15 cellular contexts compared by ENCODE assay signal in the genomic region with DNA sequence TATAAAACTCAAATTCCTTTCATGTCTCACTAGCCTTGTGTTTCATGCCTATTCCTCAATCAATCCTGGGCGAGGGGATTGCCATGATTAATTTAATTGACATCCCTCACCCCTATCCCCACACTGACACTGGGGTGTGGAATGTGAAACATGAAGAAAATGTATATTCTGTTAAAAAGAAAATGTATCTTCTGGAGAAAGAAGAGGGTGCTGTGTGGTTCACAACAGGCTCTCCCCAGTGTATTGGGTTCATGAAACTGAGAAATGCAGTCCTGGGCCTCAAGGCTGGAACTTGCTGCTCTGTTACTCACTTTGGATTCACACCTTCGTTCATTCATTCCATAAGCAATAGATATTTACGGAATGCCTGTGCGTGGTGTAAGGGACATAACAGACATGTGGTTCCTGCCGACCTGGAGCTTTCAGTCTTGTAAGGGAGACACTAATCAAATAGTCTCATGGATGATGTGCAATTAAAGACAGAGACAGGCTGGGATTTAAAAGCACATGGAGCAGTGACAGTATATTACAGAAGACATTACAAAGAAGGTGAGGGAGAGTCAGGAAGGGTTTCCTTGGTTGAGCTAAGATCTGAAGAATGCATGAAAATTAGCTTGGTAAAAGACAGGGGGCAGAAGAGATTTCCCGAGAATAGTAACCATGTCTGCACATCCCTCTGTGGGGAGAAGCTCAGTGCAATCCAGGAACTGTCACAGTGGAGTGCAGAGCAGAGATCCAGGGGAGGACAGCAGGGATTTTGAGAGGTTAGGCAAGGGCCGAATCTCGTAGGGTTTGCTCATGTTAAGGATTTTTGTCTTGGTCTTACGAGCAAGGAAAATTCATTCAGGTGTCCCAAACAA. TPM values are rescaled to one million over a fixed set of nuclear protein-coding genes. Genes with fewer than 3 reads are reported as not detected.
DNase-seq lines count a peak whose midpoint lies in the region; ATAC-seq and TF ChIP-seq lines count a peak whose summit lies in the region.
"Had no signal": no experiment of that assay in that cellular context is flagged by ENCODE, and none has a peak within 500 bp of the region (broad histone marks: within the 10 kb centered on the region; RNA-seq: fewer than 3 reads in every experiment).

No MANE protein-coding gene starts in this region.

- H3K9me3 Mint-ChIP-seq in endothelial cell (ENCODE audit: unreplicated experiment): no peaks in the 10 kb centered on the region
- H3K9me3 Mint-ChIP-seq in stimulated activated naive CD8-positive, alpha-beta T cell treated with anti-CD3 and anti-CD28 coated beads, Interleukin-15, amount 100 ng/mL, for 72 hours: no peaks in the 10 kb centered on the region
- H3K9me3 Mint-ChIP-seq: activated naive CD8-positive, alpha-beta T cell treated with anti-CD3 and anti-CD28 coated beads for 36 hours had no signal

- no peaks in the 10 kb centered on the region for H3K36me3 Mint-ChIP-seq in endothelial cell (ENCODE audit: low read depth, unreplicated experiment)
- H3K36me3 Mint-ChIP-seq: activated naive CD8-positive, alpha-beta T cell treated with anti-CD3 and anti-CD28 coated beads for 36 hours had no signal

- H2AFZ ChIP-seq in osteoblast (ENCODE audit: low read length): no peak overlapping the region

- peak; percentile 17 for TF ChIP-seq CTCF in endothelial cell (IDR thresholded peaks at IDR 0.05; ENCODE audit: unreplicated experiment)
- peak; percentile 28 for TF ChIP-seq CTCF in osteoblast (IDR thresholded peaks at IDR 0.05; ENCODE audit: extremely low read depth, low read depth, low read length)

- no peaks in the 10 kb centered on the region for H3K27me3 ChIP-seq in osteoblast (ENCODE audit: insufficient read depth, low read length)

- no peaks in the 10 kb centered on the region for H3K9me3 ChIP-seq in osteoblast (ENCODE audit: low read depth, low read length)

- peaks cover 6% of the 10 kb centered on the region for H3K27me3 Mint-ChIP-seq in endothelial cell (ENCODE audit: unreplicated experiment)
- H3K27me3 Mint-ChIP-seq in stimulated activated naive CD8-positive, alpha-beta T cell treated with anti-CD3 and anti-CD28 coated beads, Interleukin-15, amount 100 ng/mL, for 72 hours: peaks cover 20% of the 10 kb centered on the region

- H3K4me3 ChIP-seq in osteoblast (ENCODE audit: insufficient read depth, low read length): no peak overlapping the region
- H3K4me3 ChIP-seq: skin epidermis had no signal

- DNase-seq in EH (ENCODE audit: low read depth) (peak; percentile 48), NCI-H1694 (lab: John Stamatoyannopoulos, UW) (peak; percentile 11), endothelial cell (ENCODE audit: low spot score) (no peak), osteoblast (ENCODE audit: insufficient read length, low spot score, missing footprints) (no peak), mesenteric fat pad (ENCODE audit: low spot score) (no peak)
- no peak for DNase-seq in stimulated activated naive CD8-positive, alpha-beta T cell treated with anti-CD3 and anti-CD28 coated beads, Interleukin-15, amount 100 ng/mL, for 72 hours
- DNase-seq: activated CD8-positive, alpha-beta memory T cell treated with anti-CD3 and anti-CD28 coated beads for 24 hours; activated naive CD8-positive, alpha-beta T cell treated with anti-CD3 and anti-CD28 coated beads for 36 hours; dermis blood vessel endothelial cell; GDM1; NCI-H774; T-helper 17 cell had no signal

- no peak overlapping the region for H3K27ac ChIP-seq in osteoblast (ENCODE audit: low read depth, low read length)

- no peaks in the 10 kb centered on the region for H3K79me2 ChIP-seq in osteoblast (ENCODE audit: insufficient read depth, low read length)

- H4K20me1 ChIP-seq in osteoblast (ENCODE audit: insufficient read depth, low read length): no peaks in the 10 kb centered on the region

- no peaks in the 10 kb centered on the region for H3K4me1 Mint-ChIP-seq in endothelial cell (ENCODE audit: unreplicated experiment)
- no peaks in the 10 kb centered on the region for H3K4me1 Mint-ChIP-seq in stimulated activated naive CD8-positive, alpha-beta T cell treated with anti-CD3 and anti-CD28 coated beads, Interleukin-15, amount 100 ng/mL, for 72 hours
- H3K4me1 Mint-ChIP-seq: activated naive CD8-positive, alpha-beta T cell treated with anti-CD3 and anti-CD28 coated beads for 36 hours; T-helper 17 cell had no signal

- H3K4me2 ChIP-seq in osteoblast (ENCODE audit: insufficient read depth, low read length): no peak overlapping the region

- no peaks in the 10 kb centered on the region for H3K36me3 ChIP-seq in osteoblast (ENCODE audit: insufficient read depth, low read length)

- H3K4me1 ChIP-seq in osteoblast (ENCODE audit: insufficient read depth, low read length): peaks cover 52% of the 10 kb centered on the region

- no peak for ATAC-seq in HG03045 (IDR thresholded peaks at IDR 0.05; ENCODE audit: unreplicated experiment)
- no peak for ATAC-seq in stimulated activated naive CD8-positive, alpha-beta T cell treated with anti-CD3 and anti-CD28 coated beads, Interleukin-15, amount 100 ng/mL, for 72 hours
- no peak for ATAC-seq in HG02623 (IDR thresholded peaks at IDR 0.05; ENCODE audit: unreplicated experiment)
- ATAC-seq: T-helper 17 cell had no signal

- H3K4me3 Mint-ChIP-seq in endothelial cell (ENCODE audit: unreplicated experiment): no peak overlapping the region
- H3K4me3 Mint-ChIP-seq in stimulated activated naive CD8-positive, alpha-beta T cell treated with anti-CD3 and anti-CD28 coated beads, Interleukin-15, amount 100 ng/mL, for 72 hours: no peak overlapping the region
- H3K4me3 Mint-ChIP-seq: activated naive CD8-positive, alpha-beta T cell treated with anti-CD3 and anti-CD28 coated beads for 36 hours; T-helper 17 cell had no signal

- no peak overlapping the region for H3K27ac Mint-ChIP-seq in endothelial cell (ENCODE audit: unreplicated experiment)
- H3K27ac Mint-ChIP-seq in stimulated activated naive CD8-positive, alpha-beta T cell treated with anti-CD3 and anti-CD28 coated beads, Interleukin-15, amount 100 ng/mL, for 72 hours: no peak overlapping the region
- H3K27ac Mint-ChIP-seq: activated naive CD8-positive, alpha-beta T cell treated with anti-CD3 and anti-CD28 coated beads for 36 hours; T-helper 17 cell had no signal

RNA-seq across cellular contexts. Expression of gene SERTAD4, which starts 32.2 kb away (rescaled TPM):
- total RNA-seq in endothelial cell (ENCODE audit: unreplicated experiment): 0.72 TPM
- total RNA-seq in osteoblast: 2.9 and 8.0 TPM in 2 replicates
- total RNA-seq in mesenteric fat pad: 3.9 TPM
- total RNA-seq: activated naive CD8-positive, alpha-beta T cell treated with anti-CD3 and anti-CD28 coated beads for 36 hours; T-helper 17 cell had no signal

Comparison
In these comparisons a context has a peak if more than half of its experiments do, and no peak if none do; other contexts are left out.
1. DNase-seq: peak in EH (single experiment) and NCI-H1694 (single experiment); none in endothelial cell (single experiment), osteoblast (single experiment), stimulated activated naive CD8-positive, alpha-beta T cell treated with anti-CD3 and anti-CD28 coated beads, Interleukin-15, amount 100 ng/mL, for 72 hours (0 of 2) and mesenteric fat pad (single experiment).